ENCODE assay signal across 21 cellular contexts in genomic region chr6:18720075-18720474, GRCh38.
"Had no signal": no experiment of that assay in that cellular context is flagged by ENCODE, and none has a peak within 500 bp of the region (broad histone marks: within the 10 kb centered on the region; RNA-seq: fewer than 3 reads in every experiment).

No MANE protein-coding gene starts in this region.

- H3K4me3 ChIP-seq: ascending aorta, heart right ventricle, left lung, lung, spleen, suprapubic skin, tibial artery had no signal

- H3K27me3 ChIP-seq: ascending aorta, heart right ventricle, left lung, spleen, suprapubic skin, tibial artery had no signal

- H3K4me1 ChIP-seq: ascending aorta, heart right ventricle, left lung, spleen, suprapubic skin, tibial artery had no signal

- H3K9me3 ChIP-seq: ascending aorta, heart right ventricle, suprapubic skin, tibial artery had no signal

- ATAC-seq: heart right ventricle, left lung, right cardiac atrium had no signal

- H3K27ac ChIP-seq: ascending aorta, heart right ventricle, left lung, spleen, suprapubic skin, tibial artery had no signal

- DNase-seq: activated CD4-positive, alpha-beta memory T cell treated with anti-CD3 and anti-CD28 coated beads, Interleukin-2, amount 10 ng/mL, durations not matched to agents 7 days and 5 days; activated CD4-positive, alpha-beta T cell treated with anti-CD3 and anti-CD28 coated beads for 1 hour; activated CD4-positive, alpha-beta T cell treated with anti-CD3 and anti-CD28 coated beads, Interleukin-2, amount 10 ng/mL, durations not matched to agents 7 days and 5 days; activated CD8-positive, alpha-beta memory T cell treated with anti-CD3 and anti-CD28 coated beads, Interleukin-2, amount 50 U/mL, for 48 hours; activated gamma-delta T cell; activated naive CD4-positive, alpha-beta T cell treated with anti-CD3 and anti-CD28 coated beads, Interleukin-2, amount 10 ng/mL, durations not matched to agents 7 days and 5 days; activated naive CD8-positive, alpha-beta T cell treated with anti-CD3 and anti-CD28 coated beads, Interleukin-2, amount 10 ng/mL, durations not matched to agents 7 days and 5 days; activated T-cell treated with anti-CD3 and anti-CD28 coated beads, Interleukin-2, amount 50 U/mL, for 24 hours; foreskin fibroblast; heart right ventricle; left lung; posterior cingulate gyrus; right cardiac atrium; spleen; stimulated activated naive CD4-positive, alpha-beta T cell; T-helper 2 cell; tibial artery had no signal

- FAIRE-seq: endothelial cell of umbilical vein had no signal

- H3K36me3 ChIP-seq: ascending aorta, heart right ventricle, left lung, spleen, suprapubic skin, tibial artery had no signal
